Comparison of ENCODE assay signal across 14 cellular contexts in the genomic region with DNA sequence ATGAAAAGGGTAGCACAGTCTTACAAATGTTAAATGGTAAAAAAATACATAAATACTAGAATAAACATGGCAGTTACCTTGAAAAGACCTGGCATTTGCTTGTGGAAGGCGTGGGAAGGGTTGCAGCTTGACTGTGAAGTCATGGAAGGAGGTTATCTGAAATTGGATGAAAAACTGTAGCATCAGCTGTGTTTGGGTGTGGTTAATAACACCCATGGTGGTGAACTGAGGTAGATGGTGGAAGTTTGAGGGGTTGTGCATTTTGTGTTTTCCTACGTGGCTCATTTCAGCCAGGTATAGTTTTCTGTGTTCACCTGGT. TPM values are rescaled to one million over a fixed set of nuclear protein-coding genes. Genes with fewer than 3 reads are reported as not detected.
DNase-seq lines count a peak whose midpoint lies in the region; ATAC-seq, FAIRE-seq and TF ChIP-seq lines count a peak whose summit lies in the region.
"Had no signal": no experiment of that assay in that cellular context is flagged by ENCODE, and none has a peak within 500 bp of the region (broad histone marks: within the 10 kb centered on the region; RNA-seq: fewer than 3 reads in every experiment).

No MANE protein-coding gene starts in this region.

- no peaks in the 10 kb centered on the region for H4K20me1 ChIP-seq in HepG2 (ENCODE audit: insufficient read depth, low read length)

- peaks cover 52% of the 10 kb centered on the region for H3K4me1 Mint-ChIP-seq in MCF 10A (ENCODE audit: insufficient read depth, unreplicated experiment)
- H3K4me1 Mint-ChIP-seq in natural killer cell treated with Interleukin-12 subunit alpha and Interleukin-12 subunit beta and Interleukin-15 and Interleukin-18, amount 100 ng/mL, for 72 hours (ENCODE audit: low read depth in 2 of 2) = peaks cover 75 to 86% of the 10 kb centered on the region in 2 donors
- H3K4me1 Mint-ChIP-seq in activated T-helper 2 cell treated with anti-CD3 and anti-CD28 coated beads, Interferon-gamma antibody, Interleukin-2, Interleukin-4, amounts not matched to agents 10 μg/mL and 5 μg/mL and 100 μg/mL, durations not matched to agents 14 hours and 24 hours and 36 hours (ENCODE audit: low read depth) = peaks cover 77% of the 10 kb centered on the region

- H3K79me2 ChIP-seq in HepG2 (ENCODE audit: insufficient read depth, low read length) = peaks cover 51% of the 10 kb centered on the region

- no peak for TF ChIP-seq EP300 in HepG2 (IDR thresholded peaks at IDR 0.05; ENCODE audit: low read depth in 2 of 2, low read length in 2 of 2)
- TF ChIP-seq EP300 in HepG2 (CRISPR knock-in tag; IDR thresholded peaks at IDR 0.05; ENCODE audit: borderline replicate concordance) = no peak

- TF ChIP-seq RAD21 in liver (IDR thresholded peaks at IDR 0.05) (no peak), HepG2 (CRISPR knock-in tag; IDR thresholded peaks at IDR 0.05) (no peak)

- BruUV-seq in HepG2 (replicated peaks; lab: Mats Ljungman, UMichigan) = no TSS peak
- no TSS peak for BruUV-seq in MCF 10A (replicated peaks; lab: Mats Ljungman, UMichigan)

- H3K27me3 ChIP-seq in liver (ENCODE audit: control insufficient read depth in 4 of 4, insufficient read depth in 4 of 4, low read length in 3 of 4) (no peaks in the 10 kb centered on the region), HepG2 (ENCODE audit: control insufficient read depth in 1 of 2, insufficient read depth in 2 of 2, low read length in 2 of 2) (no peaks in the 10 kb centered on the region)
- H3K27me3 ChIP-seq: ovary had no signal

- H3K4me3 Mint-ChIP-seq in MCF 10A (ENCODE audit: unreplicated experiment) = peak overlapping the region; percentile 45
- peak overlapping the region; percentile 38 for H3K4me3 Mint-ChIP-seq in natural killer cell treated with Interleukin-12 subunit alpha and Interleukin-12 subunit beta and Interleukin-15 and Interleukin-18, amount 100 ng/mL, for 72 hours
- H3K4me3 Mint-ChIP-seq in activated T-helper 2 cell treated with anti-CD3 and anti-CD28 coated beads, Interferon-gamma antibody, Interleukin-2, Interleukin-4, amounts not matched to agents 10 μg/mL and 5 μg/mL and 100 μg/mL, durations not matched to agents 14 hours and 24 hours and 36 hours (ENCODE audit: low read depth) = no peak overlapping the region

- TF ChIP-seq CTCF in liver (IDR thresholded peaks at IDR 0.05; ENCODE audit: low read depth, low read length, missing input control) (no peak), HepG2 (CRISPR knock-in tag; IDR thresholded peaks at IDR 0.05) (no peak), MCF 10A (IDR thresholded peaks at IDR 0.05; ENCODE audit: unreplicated experiment) (no peak)

- H3K4me3 ChIP-seq in liver (ENCODE audit: low read depth in 1 of 3, low read length in 3 of 3) (no peak overlapping the region), HepG2 (replicated peaks in 1 of 3; ENCODE audit: insufficient read depth in 1 of 3, low read depth in 2 of 3, low read length in 3 of 3) (no peak overlapping the region)
- H3K4me3 ChIP-seq: ovary had no signal

- POLR2A ChIA-PET in HepG2 (lab: Yijun Ruan, JAX) = interaction anchor here (1.4 to 2.6 kb wide), 2 partner anchors 9 to 65 kb away, joined by 4 to 11 read pairs; a partner anchor contains a TSS
- POLR2A ChIA-PET in MCF 10A (lab: Yijun Ruan, JAX) = interaction anchor here (0.6 to 11.5 kb wide), 18 partner anchors 13 to 684 kb away, joined by 3 to 283 read pairs (median 6); a partner anchor contains a TSS

- peak overlapping the region; percentile 86 for H3K27ac Mint-ChIP-seq in MCF 10A (ENCODE audit: low read depth, unreplicated experiment)
- peak overlapping the region; percentile 28 to 88 for H3K27ac Mint-ChIP-seq in natural killer cell treated with Interleukin-12 subunit alpha and Interleukin-12 subunit beta and Interleukin-15 and Interleukin-18, amount 100 ng/mL, for 72 hours
- H3K27ac Mint-ChIP-seq in activated T-helper 2 cell treated with anti-CD3 and anti-CD28 coated beads, Interferon-gamma antibody, Interleukin-2, Interleukin-4, amounts not matched to agents 10 μg/mL and 5 μg/mL and 100 μg/mL, durations not matched to agents 14 hours and 24 hours and 36 hours = no peak overlapping the region

- no peak overlapping the region for H3K4me2 ChIP-seq in HepG2 (ENCODE audit: low read depth, low read length)

- WGBS in liver = 90% methylated on average over 2 of the region's 2 CpGs
- 94% methylated on average over 2 of the region's 2 CpGs for WGBS in HepG2 (ENCODE audit: low lambda C conversion rate)

- in situ Hi-C loops in HepG2 (cut with HindIII; ENCODE audit: extremely low pct_ligation_motif_present, low pct_unique_long_range_greater_than_20kb) = no loop called here

- intact Hi-C loops in HepG2 (cut with micrococcal nuclease; ENCODE audit: unreplicated experiment) = no loop called here
- intact Hi-C loops in MCF 10A (cut with micrococcal nuclease) = loop anchor here (1.0 kb wide), 1 partner anchor 16 kb away; no protein-coding TSS in a partner anchor
- intact Hi-C loops in activated T-helper 2 cell treated with anti-CD3 and anti-CD28 coated beads, Interferon-gamma antibody, Interleukin-2, Interleukin-4, amounts not matched to agents 10 μg/mL and 5 μg/mL and 100 μg/mL, durations not matched to agents 14 hours and 24 hours and 36 hours (cut with micrococcal nuclease) = no loop called here

- H3K27me3 Mint-ChIP-seq in MCF 10A (ENCODE audit: insufficient read depth, unreplicated experiment) = no peaks in the 10 kb centered on the region
- no peaks in the 10 kb centered on the region for H3K27me3 Mint-ChIP-seq in natural killer cell treated with Interleukin-12 subunit alpha and Interleukin-12 subunit beta and Interleukin-15 and Interleukin-18, amount 100 ng/mL, for 72 hours
- no peaks in the 10 kb centered on the region for H3K27me3 Mint-ChIP-seq in activated T-helper 2 cell treated with anti-CD3 and anti-CD28 coated beads, Interferon-gamma antibody, Interleukin-2, Interleukin-4, amounts not matched to agents 10 μg/mL and 5 μg/mL and 100 μg/mL, durations not matched to agents 14 hours and 24 hours and 36 hours (ENCODE audit: low read depth)
- H3K27me3 Mint-ChIP-seq: activated CD4-positive, alpha-beta T cell treated with anti-CD3 and anti-CD28 coated beads, Interleukin-2, amount 10 ng/mL, durations not matched to agents 24 days and 14 days had no signal

- H3K4me1 ChIP-seq in liver (ENCODE audit: control insufficient read depth in 4 of 4, insufficient read depth in 4 of 4, low read length in 3 of 4) (peaks cover 13 to 58% (median 32%) of the 10 kb centered on the region in 4 donors), HepG2 (ENCODE audit: insufficient read depth, low read length) (peaks cover 30% of the 10 kb centered on the region)

- FAIRE-seq in HepG2 (lab: Jason Lieb, UNC) = no peak

- H2AFZ ChIP-seq in HepG2 (ENCODE audit: low read length) = no peak overlapping the region

- no peak for ATAC-seq in HepG2
- no peak for ATAC-seq in natural killer cell treated with Interleukin-12 subunit alpha and Interleukin-12 subunit beta and Interleukin-15 and Interleukin-18, amount 100 ng/mL, for 72 hours
- ATAC-seq: HCT116, left lobe of liver had no signal

- H3K27ac ChIP-seq in liver (ENCODE audit: low read depth in 1 of 2, low read length in 2 of 2) = peak overlapping the region; percentile 39 to 73
- H3K27ac ChIP-seq in HepG2 (ENCODE audit: extremely low read length, insufficient read depth, low read length) = no peak overlapping the region
- H3K27ac ChIP-seq: C4-2B, ovary had no signal

- CTCF ChIA-PET in HepG2 (lab: Yijun Ruan, JAX; ENCODE audit: low intra/inter-chr PET ratio, low total read pairs) = no interaction called here
- CTCF ChIA-PET in MCF 10A (lab: Yijun Ruan, JAX) = interaction anchor here (0.6 to 10.0 kb wide), 7 partner anchors 12 to 1253 kb away, joined by 3 to 185 read pairs (median 4); no protein-coding TSS in a partner anchor

- H3K9me3 ChIP-seq in liver (ENCODE audit: control insufficient read depth in 4 of 4, low read length in 3 of 4) (no peaks in the 10 kb centered on the region), HepG2 (ENCODE audit: low read length) (no peaks in the 10 kb centered on the region)
- H3K9me3 ChIP-seq: ovary had no signal

- DNase-seq in HepG2 (ENCODE audit: low spot score) = no peak
- DNase-seq in MCF 10A (ENCODE audit: unreplicated experiment) = no peak
- DNase-seq in natural killer cell treated with Interleukin-12 subunit alpha and Interleukin-12 subunit beta and Interleukin-15 and Interleukin-18, amount 100 ng/mL, for 72 hours (ENCODE audit: low spot score) = no peak
- no peak for DNase-seq in kidney glomerular epithelial cell (lab: John Stamatoyannopoulos, UW)
- no peak for DNase-seq in NCI-H1048 (lab: John Stamatoyannopoulos, UW)
- DNase-seq in activated T-helper 2 cell treated with anti-CD3 and anti-CD28 coated beads, Interferon-gamma antibody, Interleukin-2, Interleukin-4, amounts not matched to agents 10 μg/mL and 5 μg/mL and 100 μg/mL, durations not matched to agents 14 hours and 24 hours and 36 hours (ENCODE audit: low spot score) = no peak
- no peak for DNase-seq in occipital lobe (lab: John Stamatoyannopoulos, UW)
- DNase-seq: activated CD4-positive, alpha-beta T cell treated with anti-CD3 and anti-CD28 coated beads, Interleukin-2, amount 10 ng/mL, durations not matched to agents 24 days and 14 days; NCI-H2227 treated with DMSO at 0.1 percent for 48 hours; ovary had no signal

- H3K36me3 Mint-ChIP-seq in MCF 10A (ENCODE audit: insufficient read depth, unreplicated experiment) = peaks cover 14% of the 10 kb centered on the region
- peaks cover 12% of the 10 kb centered on the region for H3K36me3 Mint-ChIP-seq in natural killer cell treated with Interleukin-12 subunit alpha and Interleukin-12 subunit beta and Interleukin-15 and Interleukin-18, amount 100 ng/mL, for 72 hours
- H3K36me3 Mint-ChIP-seq in activated T-helper 2 cell treated with anti-CD3 and anti-CD28 coated beads, Interferon-gamma antibody, Interleukin-2, Interleukin-4, amounts not matched to agents 10 μg/mL and 5 μg/mL and 100 μg/mL, durations not matched to agents 14 hours and 24 hours and 36 hours (ENCODE audit: low read depth) = peaks cover 60% of the 10 kb centered on the region

- no peak for TF ChIP-seq POLR2A in HepG2 (IDR thresholded peaks at IDR 0.05; ENCODE audit: insufficient read depth in 1 of 2, low read depth in 2 of 2, low read length in 2 of 2)

- H3K9ac ChIP-seq in liver (ENCODE audit: low read depth in 1 of 2, low read length in 2 of 2) (no peak overlapping the region), HepG2 (ENCODE audit: insufficient read depth, low read depth, low read length) (no peak overlapping the region)

- no peaks in the 10 kb centered on the region for H3K9me3 Mint-ChIP-seq in MCF 10A (ENCODE audit: unreplicated experiment)
- no peaks in the 10 kb centered on the region for H3K9me3 Mint-ChIP-seq in natural killer cell treated with Interleukin-12 subunit alpha and Interleukin-12 subunit beta and Interleukin-15 and Interleukin-18, amount 100 ng/mL, for 72 hours
- H3K9me3 Mint-ChIP-seq in activated T-helper 2 cell treated with anti-CD3 and anti-CD28 coated beads, Interferon-gamma antibody, Interleukin-2, Interleukin-4, amounts not matched to agents 10 μg/mL and 5 μg/mL and 100 μg/mL, durations not matched to agents 14 hours and 24 hours and 36 hours = no peaks in the 10 kb centered on the region
- H3K9me3 Mint-ChIP-seq: activated CD4-positive, alpha-beta T cell treated with anti-CD3 and anti-CD28 coated beads, Interleukin-2, amount 10 ng/mL, durations not matched to agents 24 days and 14 days had no signal

- H3K36me3 ChIP-seq in liver (ENCODE audit: control insufficient read depth in 4 of 4, insufficient read depth in 3 of 4, low read depth in 1 of 4, low read length in 3 of 4) (peaks cover 0 to 10% (median 4%) of the 10 kb centered on the region in 4 donors), HepG2 (replicated peaks in 1 of 2; ENCODE audit: control insufficient read depth in 1 of 2, insufficient read depth in 2 of 2, low read length in 2 of 2) (peaks cover 13 to 22% of the 10 kb centered on the region in 2 experiments)
- H3K36me3 ChIP-seq: ovary had no signal

RNA-seq across cellular contexts. Expression of a gene that starts 46.5 kb away (rescaled TPM):
- 10 to 100 TPM; 54.6 to 72.7 TPM for total RNA-seq in liver
- polyA plus RNA-seq in liver = 10 to 100 TPM; 49.3 to 55.2 TPM
- 117 and 169 TPM in 2 replicates for total RNA-seq in HepG2 (2016; rRNA removed; fragmentation: Illumina TruSeq; extraction: Trizol)
- total RNA-seq in HepG2 (2016; cell fraction: cytosol; rRNA removed; fragmentation: Illumina TruSeq; extraction: Trizol; ENCODE audit: low read depth) = 28.9 and 32.9 TPM in 2 replicates
- 117 and 163 TPM in 2 replicates for total RNA-seq in HepG2 (2016; cell fraction: insoluble cytoplasmic fraction; rRNA removed; fragmentation: Illumina TruSeq; extraction: Trizol)
- total RNA-seq in HepG2 (2016; cell fraction: membrane; rRNA removed; fragmentation: Illumina TruSeq; extraction: Trizol) = 33.9 and 40.8 TPM in 2 replicates
- 62.8 and 65.3 TPM in 2 replicates for total RNA-seq in HepG2 (2016; cell fraction: nucleus; rRNA removed; fragmentation: Illumina TruSeq; extraction: Trizol)
- 31.1 and 36.8 TPM in 2 replicates for polyA plus RNA-seq in HepG2 (2011; rRNA removed)
- 22.6 and 25.6 TPM in 2 replicates for polyA plus RNA-seq in HepG2 (2011; cell fraction: cytosol; rRNA removed)
- polyA plus RNA-seq in HepG2 (2011; cell fraction: nucleus; rRNA removed) = 36.5 and 41.5 TPM in 2 replicates
- polyA plus RNA-seq in HepG2 (2012) = 52.7 and 65.4 TPM in 2 replicates
- polyA plus RNA-seq in HepG2 (2016; cell fraction: cytosol; fragmentation: Illumina TruSeq; extraction: Trizol; ENCODE audit: low read depth) = 21.9 and 22.5 TPM in 2 replicates
- polyA plus RNA-seq in HepG2 (2016; cell fraction: insoluble cytoplasmic fraction; fragmentation: Illumina TruSeq; extraction: Trizol; ENCODE audit: low read depth) = 148 and 154 TPM in 2 replicates
- polyA plus RNA-seq in HepG2 (2016; cell fraction: membrane; fragmentation: Illumina TruSeq; extraction: Trizol; ENCODE audit: low read depth) = 23.8 and 24.7 TPM in 2 replicates
- 69.9 and 70.7 TPM in 2 replicates for polyA plus RNA-seq in HepG2 (2016; cell fraction: nucleus; fragmentation: Illumina TruSeq; extraction: Trizol; ENCODE audit: insufficient read depth, low read depth)
- 17.4 and 28.2 TPM in 2 replicates for polyA minus RNA-seq in HepG2 (2011; rRNA and poly(A)+ RNA removed; ENCODE audit: low replicate concordance)
- 21.1 and 22.2 TPM in 2 replicates for polyA minus RNA-seq in HepG2 (2011; cell fraction: cytosol; rRNA and poly(A)+ RNA removed)
- 76.8 and 80.5 TPM in 2 replicates for polyA minus RNA-seq in HepG2 (2011; cell fraction: nucleus; rRNA and poly(A)+ RNA removed)
- total RNA-seq in MCF 10A (2022) = 62.7 and 66.0 TPM in 2 replicates
- total RNA-seq in natural killer cell treated with Interleukin-12 subunit alpha and Interleukin-12 subunit beta and Interleukin-15 and Interleukin-18, amount 100 ng/mL, for 72 hours = 10 to 100 TPM; 82.7 to 95.7 TPM
- 125 and 131 TPM in 2 replicates for total RNA-seq in activated T-helper 2 cell treated with anti-CD3 and anti-CD28 coated beads, Interferon-gamma antibody, Interleukin-2, Interleukin-4, amounts not matched to agents 10 μg/mL and 5 μg/mL and 100 μg/mL, durations not matched to agents 14 hours and 24 hours and 36 hours
- 80.0 TPM for total RNA-seq in occipital lobe
